19 cellular contexts compared by ENCODE assay signal in the genomic region with DNA sequence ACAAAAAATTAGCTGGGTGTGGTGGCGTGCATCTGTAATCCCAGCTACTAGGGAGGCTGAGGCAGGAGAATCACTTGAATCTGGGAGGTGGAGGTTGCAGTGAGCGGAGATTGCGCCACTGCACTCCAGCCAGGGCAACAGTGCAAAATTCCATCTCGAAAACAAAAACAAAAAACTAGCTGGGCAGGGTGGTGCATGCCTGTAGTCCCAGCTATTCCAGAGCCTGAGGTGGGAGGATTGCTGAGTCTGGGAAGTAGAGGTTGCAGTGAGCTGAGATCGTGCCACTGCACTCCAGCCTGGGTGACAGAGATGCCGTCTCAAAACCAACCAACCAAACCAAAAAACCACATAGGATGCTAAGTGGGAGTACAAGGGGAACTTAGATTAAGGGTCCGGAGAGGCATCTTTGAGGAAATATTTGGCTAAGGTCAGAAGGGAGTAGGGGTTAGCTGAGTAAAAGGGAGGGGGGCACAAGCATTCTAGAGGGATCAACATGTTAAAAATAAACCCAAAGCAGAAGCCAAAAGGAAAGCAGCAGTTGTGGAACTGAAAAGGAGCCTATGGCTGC. TPM values are rescaled to one million over a fixed set of nuclear protein-coding genes. Genes with fewer than 3 reads are reported as not detected.
DNase-seq lines count a peak whose midpoint lies in the region; ATAC-seq and TF ChIP-seq lines count a peak whose summit lies in the region.
"Had no signal": no experiment of that assay in that cellular context is flagged by ENCODE, and none has a peak within 500 bp of the region (broad histone marks: within the 10 kb centered on the region; RNA-seq: fewer than 3 reads in every experiment).

No MANE protein-coding gene starts in this region.

- H3K9me3 Mint-ChIP-seq in activated CD4-positive, alpha-beta T cell treated with anti-CD3 and anti-CD28 coated beads, Interleukin-2, amount 10 ng/mL, durations not matched to agents 7 days and 5 days: no peaks in the 10 kb centered on the region
- H3K9me3 Mint-ChIP-seq in Calu3 (ENCODE audit: low read depth, unreplicated experiment) (no peaks in the 10 kb centered on the region), activated B cell treated with CpG ODN at 0.5 μM for 24 hours (no peaks in the 10 kb centered on the region)
- H3K9me3 Mint-ChIP-seq in naive thymus-derived CD8-positive, alpha-beta T cell: no peaks in the 10 kb centered on the region

- no peaks in the 10 kb centered on the region for H3K4me1 ChIP-seq in adrenal gland (replicated peaks in 1 of 2)
- H3K4me1 ChIP-seq: BE2C, colonic mucosa, SJCRH30, tibial nerve had no signal

- H3K27ac Mint-ChIP-seq in activated CD4-positive, alpha-beta T cell treated with anti-CD3 and anti-CD28 coated beads, Interleukin-2, amount 10 ng/mL, durations not matched to agents 7 days and 5 days: peak overlapping the region; percentile 7
- H3K27ac Mint-ChIP-seq in Calu3 (ENCODE audit: unreplicated experiment) (peak overlapping the region; percentile 54), activated B cell treated with CpG ODN at 0.5 μM for 24 hours (peak overlapping the region; percentile 53)
- peak overlapping the region in 8 of 10 donors; percentile 44 to 82 (median 56) for H3K27ac Mint-ChIP-seq in naive thymus-derived CD8-positive, alpha-beta T cell

- no peak for TF ChIP-seq CTCF in Calu3 (IDR thresholded peaks at IDR 0.05; ENCODE audit: unreplicated experiment)
- no peak for TF ChIP-seq CTCF in activated B cell treated with CpG ODN at 0.5 μM for 24 hours (IDR thresholded peaks at IDR 0.05)
- no peak for TF ChIP-seq CTCF in adrenal gland (IDR thresholded peaks at IDR 0.05)

- CTCF ChIA-PET in activated CD4-positive, alpha-beta T cell treated with anti-CD3 and anti-CD28 coated beads, Interleukin-2, amount 10 ng/mL, durations not matched to agents 7 days and 5 days (lab: Charles Lee): interaction anchor here (0.8 to 1.2 kb wide), 2 partner anchors 9 to 55 kb away, joined by 3 read pairs; no protein-coding TSS in a partner anchor
- CTCF ChIA-PET in Calu3 (lab: Charles Lee) (no interaction called here), activated B cell treated with CpG ODN at 0.5 μM for 24 hours (lab: Charles Lee) (no interaction called here)

- peaks cover 0 to 52% of the 10 kb centered on the region in 2 donors for H3K36me3 ChIP-seq in adrenal gland (replicated peaks in 1 of 2)

- H3K27me3 ChIP-seq in adrenal gland: no peaks in the 10 kb centered on the region
- H3K27me3 ChIP-seq: BE2C, colonic mucosa, SJCRH30, tibial nerve had no signal

- peaks cover 2% of the 10 kb centered on the region for H3K4me1 Mint-ChIP-seq in activated CD4-positive, alpha-beta T cell treated with anti-CD3 and anti-CD28 coated beads, Interleukin-2, amount 10 ng/mL, durations not matched to agents 7 days and 5 days
- no peaks in the 10 kb centered on the region for H3K4me1 Mint-ChIP-seq in Calu3 (ENCODE audit: low read depth, unreplicated experiment)
- H3K4me1 Mint-ChIP-seq in activated B cell treated with CpG ODN at 0.5 μM for 24 hours: peaks cover 4% of the 10 kb centered on the region
- peaks cover under 1 to 7% (median 5%) of the 10 kb centered on the region in 4 donors for H3K4me1 Mint-ChIP-seq in naive thymus-derived CD8-positive, alpha-beta T cell

- WGBS in adrenal gland, 4 donors: 84 to 87% (median 86%) methylated on average over 7 of the region's 7 CpGs

- no peak overlapping the region for H3K27ac ChIP-seq in adrenal gland
- H3K27ac ChIP-seq: colonic mucosa, SJCRH30, tibial nerve, WERI-Rb-1 had no signal

- POLR2A ChIA-PET in activated CD4-positive, alpha-beta T cell treated with anti-CD3 and anti-CD28 coated beads, Interleukin-2, amount 10 ng/mL, durations not matched to agents 7 days and 5 days (lab: Charles Lee): no interaction called here
- POLR2A ChIA-PET in activated B cell treated with CpG ODN at 0.5 μM for 24 hours (lab: Charles Lee): interaction anchor here (1.3 to 2.7 kb wide), 4 partner anchors 10 to 21 kb away, joined by 4 to 16 read pairs (median 7); a partner anchor contains a TSS
- POLR2A ChIA-PET in naive thymus-derived CD8-positive, alpha-beta T cell (lab: Charles Lee): interaction anchor here (1.4 to 3.2 kb wide), 3 partner anchors 10 to 12 kb away, joined by 3 to 11 read pairs (median 6); a partner anchor contains a TSS

- no TSS peak for BruUV-seq in Calu3 (replicated peaks; lab: Mats Ljungman, UMichigan)

- H3K9me3 ChIP-seq in adrenal gland (replicated peaks in 1 of 3): no peaks in the 10 kb centered on the region
- H3K9me3 ChIP-seq: BE2C, colonic mucosa, SJCRH30, tibial nerve had no signal

- peaks cover 31% of the 10 kb centered on the region for H3K36me3 Mint-ChIP-seq in activated CD4-positive, alpha-beta T cell treated with anti-CD3 and anti-CD28 coated beads, Interleukin-2, amount 10 ng/mL, durations not matched to agents 7 days and 5 days (ENCODE audit: low read depth)
- H3K36me3 Mint-ChIP-seq in Calu3 (ENCODE audit: insufficient read depth, unreplicated experiment) (peaks cover 48% of the 10 kb centered on the region), activated B cell treated with CpG ODN at 0.5 μM for 24 hours (ENCODE audit: low read depth) (peaks cover 46% of the 10 kb centered on the region)
- H3K36me3 Mint-ChIP-seq in naive thymus-derived CD8-positive, alpha-beta T cell: peaks cover 0 to 52% (median 2%) of the 10 kb centered on the region in 3 donors

- no peak for ATAC-seq in activated B cell treated with CpG ODN at 0.5 μM for 24 hours (ENCODE audit: low read depth)
- ATAC-seq in naive thymus-derived CD8-positive, alpha-beta T cell: no peak
- ATAC-seq: Panc1 had no signal

- no peak overlapping the region for H3K4me3 Mint-ChIP-seq in activated CD4-positive, alpha-beta T cell treated with anti-CD3 and anti-CD28 coated beads, Interleukin-2, amount 10 ng/mL, durations not matched to agents 7 days and 5 days
- H3K4me3 Mint-ChIP-seq in Calu3 (ENCODE audit: low read depth, unreplicated experiment) (no peak overlapping the region), activated B cell treated with CpG ODN at 0.5 μM for 24 hours (no peak overlapping the region)
- no peak overlapping the region for H3K4me3 Mint-ChIP-seq in naive thymus-derived CD8-positive, alpha-beta T cell

- H3K4me3 ChIP-seq in adrenal gland: no peak overlapping the region
- H3K4me3 ChIP-seq: colonic mucosa, lung, SJCRH30, tibial nerve had no signal

- intact Hi-C loops in Calu3 (cut with micrococcal nuclease; ENCODE audit: unreplicated experiment) (no loop called here), activated B cell treated with CpG ODN at 0.5 μM for 24 hours (cut with micrococcal nuclease) (no loop called here), adrenal gland (cut with DNase I) (loop anchor here in 1 of 2 donors (5.0 kb wide), 1 partner anchor 49 kb away; no protein-coding TSS in a partner anchor)

- no peak for DNase-seq in activated CD4-positive, alpha-beta T cell treated with anti-CD3 and anti-CD28 coated beads, Interleukin-2, amount 10 ng/mL, durations not matched to agents 7 days and 5 days
- no peak for DNase-seq in activated CD4-positive, alpha-beta T cell treated with anti-CD3 and anti-CD28 coated beads, Interleukin-2, amount 50 U/mL, for 1 hour
- no peak for DNase-seq in Calu3
- DNase-seq in activated B cell treated with CpG ODN at 0.5 μM for 24 hours: no peak
- DNase-seq in naive thymus-derived CD8-positive, alpha-beta T cell: no peak
- no peak for DNase-seq in activated CD4-positive, CD25-positive, alpha-beta regulatory T cell (lab: John Stamatoyannopoulos, UW)
- no peak for DNase-seq in T1000 (lab: John Stamatoyannopoulos, UW)
- no peak for DNase-seq in adrenal gland
- DNase-seq: BE2C; colonic mucosa; NCI-H1436 treated with DMSO at 0.1 percent for 48 hours; occipital lobe; SJCRH30; stimulated activated naive CD4-positive, alpha-beta T cell treated with Interleukin-2 at 50 U/mL for 16 hours; T-helper 2 cell; WERI-Rb-1 had no signal

- H3K27me3 Mint-ChIP-seq in activated CD4-positive, alpha-beta T cell treated with anti-CD3 and anti-CD28 coated beads, Interleukin-2, amount 10 ng/mL, durations not matched to agents 7 days and 5 days: no peaks in the 10 kb centered on the region
- H3K27me3 Mint-ChIP-seq in Calu3 (ENCODE audit: unreplicated experiment) (no peaks in the 10 kb centered on the region), activated B cell treated with CpG ODN at 0.5 μM for 24 hours (no peaks in the 10 kb centered on the region)
- H3K27me3 Mint-ChIP-seq in naive thymus-derived CD8-positive, alpha-beta T cell: no peaks in the 10 kb centered on the region

- no peak for TF ChIP-seq POLR2A in adrenal gland (IDR thresholded peaks at IDR 0.05)

RNA-seq across cellular contexts. Expression of a gene that starts 10.2 kb away (rescaled TPM):
- 10 to 100 TPM; 63.6 to 64.8 TPM for total RNA-seq in activated CD4-positive, alpha-beta T cell treated with anti-CD3 and anti-CD28 coated beads, Interleukin-2, amount 10 ng/mL, durations not matched to agents 7 days and 5 days
- 53.3 and 68.5 TPM in 2 replicates for total RNA-seq in Calu3 (2022)
- 47.4 and 54.0 TPM in 2 replicates for total RNA-seq in activated B cell treated with CpG ODN at 0.5 μM for 24 hours
- 10 to 100 TPM; 34.0 to 35.8 TPM for total RNA-seq in naive thymus-derived CD8-positive, alpha-beta T cell
- polyA plus RNA-seq in naive thymus-derived CD8-positive, alpha-beta T cell: 10 to 100 TPM; 17.2 to 21.4 (median 17.9) TPM
- total RNA-seq in adrenal gland: 10 to 100 TPM; 18.2 to 35.9 (median 27.1) TPM
- 10 to 100 TPM; 29.5 to 50.8 (median 38.4) TPM for polyA plus RNA-seq in adrenal gland

RNA-seq across cellular contexts. Expression of a gene that starts 10.7 kb away (rescaled TPM):
- 10 to 100 TPM; 73.4 to 77.9 TPM for total RNA-seq in activated CD4-positive, alpha-beta T cell treated with anti-CD3 and anti-CD28 coated beads, Interleukin-2, amount 10 ng/mL, durations not matched to agents 7 days and 5 days
- total RNA-seq in Calu3 (2022): 94.0 and 94.5 TPM in 2 replicates
- 152 and 153 TPM in 2 replicates for total RNA-seq in activated B cell treated with CpG ODN at 0.5 μM for 24 hours
- total RNA-seq in naive thymus-derived CD8-positive, alpha-beta T cell: 10 to 100 TPM; 67.7 to 75.1 TPM
- 10 to 100 TPM; 64.2 to 91.9 (median 72.3) TPM for polyA plus RNA-seq in naive thymus-derived CD8-positive, alpha-beta T cell
- total RNA-seq in adrenal gland: 100 to 1,000 TPM; 129 to 212 (median 151) TPM
- polyA plus RNA-seq in adrenal gland: 100 to 1,000 TPM in 1 of 3 donors, 10 to 100 TPM in 2; 35.5 to 135 (median 64.8) TPM

RNA-seq across cellular contexts. Expression of a gene that starts 11.6 kb away (rescaled TPM):
- 10 to 100 TPM; 31.4 to 35.1 TPM for total RNA-seq in activated CD4-positive, alpha-beta T cell treated with anti-CD3 and anti-CD28 coated beads, Interleukin-2, amount 10 ng/mL, durations not matched to agents 7 days and 5 days
- 57.3 and 64.1 TPM in 2 replicates for total RNA-seq in Calu3 (2022)
- total RNA-seq in activated B cell treated with CpG ODN at 0.5 μM for 24 hours: 53.7 and 60.3 TPM in 2 replicates
- total RNA-seq in naive thymus-derived CD8-positive, alpha-beta T cell: 10 to 100 TPM; 26.2 to 26.4 TPM
- 10 to 100 TPM in 1 of 3 donors, 1 to 10 TPM in 2; 8.7 to 12.1 (median 9.0) TPM for polyA plus RNA-seq in naive thymus-derived CD8-positive, alpha-beta T cell
- 100 to 1,000 TPM in 1 of 8 donors, 10 to 100 TPM in 7; 36.2 to 117 (median 61.5) TPM for total RNA-seq in adrenal gland
- polyA plus RNA-seq in adrenal gland: 10 to 100 TPM; 14.7 to 24.1 (median 20.6) TPM
